ENCODE assay signal across 8 cellular contexts in genomic region chr10:22002531-22003110, GRCh38. TPM values are rescaled to one million over a fixed set of nuclear protein-coding genes. Genes with fewer than 3 reads are reported as not detected.
A peak's percentile ranks its signal among the peaks of the same experiment; 100 is the strongest.
DNase-seq lines count a peak whose midpoint lies in the region; ATAC-seq and TF ChIP-seq lines count a peak whose summit lies in the region.

No MANE protein-coding gene starts in this region.

- no peaks in the 10 kb centered on the region for H3K4me1 ChIP-seq in mesenchymal stem cell (ENCODE audit: control insufficient read depth, insufficient read depth, low read depth, low read length)
- H3K4me1 ChIP-seq in upper lobe of right lung: peaks cover 13% of the 10 kb centered on the region

- no peak overlapping the region for H2BK120ac ChIP-seq in mesenchymal stem cell (ENCODE audit: low read depth, low read length)

- no peak overlapping the region for H2BK12ac ChIP-seq in mesenchymal stem cell (ENCODE audit: low read length in 2 of 2)

- H3K79me1 ChIP-seq in mesenchymal stem cell (replicated peaks; ENCODE audit: low read length, poor library complexity, severe bottlenecking): peaks cover 7% of the 10 kb centered on the region

- peak overlapping the region; percentile 1 to 56 for H3K4ac ChIP-seq in mesenchymal stem cell (ENCODE audit: low read depth in 1 of 2, low read length in 2 of 2)

- peak; percentile 29 for DNase-seq in AG08396 (ENCODE audit: low spot score)
- peak; percentile 47 for DNase-seq in RPMI7951 (ENCODE audit: low read depth)
- DNase-seq in dermis blood vessel endothelial cell: peak; percentile 34
- peak; percentile 81 for DNase-seq in mesenchymal stem cell
- DNase-seq in upper lobe of right lung: no peak
- DNase-seq in cerebellar nuclear complex (lab: John Stamatoyannopoulos, UW): no peak

- intact Hi-C loops in upper lobe of right lung (cut with DNase I): no loop called here

- H2AFZ ChIP-seq in mesenchymal stem cell (ENCODE audit: low read depth, low read length): peak overlapping the region; percentile 86

- H3K18ac ChIP-seq in mesenchymal stem cell (ENCODE audit: low read depth in 1 of 2, low read length in 2 of 2): peak overlapping the region in 1 of 2 experiments; percentile 91

- H2BK5ac ChIP-seq in mesenchymal stem cell (ENCODE audit: low read depth, low read length, poor library complexity, severe bottlenecking): no peak overlapping the region

- H4K91ac ChIP-seq in mesenchymal stem cell (ENCODE audit: low read length): no peak overlapping the region

- no peak overlapping the region for H3K27ac ChIP-seq in mesenchymal stem cell (ENCODE audit: low read length, poor library complexity, severe bottlenecking)
- H3K27ac ChIP-seq in upper lobe of right lung: peak overlapping the region; percentile 96

- peak overlapping the region in 1 of 2 experiments; percentile 86 for H3K14ac ChIP-seq in mesenchymal stem cell (ENCODE audit: low read length in 2 of 2)

- H3K4me2 ChIP-seq in mesenchymal stem cell (ENCODE audit: low read length, poor library complexity, severe bottlenecking): peak overlapping the region; percentile 90

- no peak overlapping the region for H2AK5ac ChIP-seq in mesenchymal stem cell (ENCODE audit: low read length, severe bottlenecking)

- H3K23ac ChIP-seq in mesenchymal stem cell (ENCODE audit: low read length in 2 of 2): peak overlapping the region in 1 of 2 experiments; percentile 92

- no peak for TF ChIP-seq CTCF in upper lobe of right lung (IDR thresholded peaks at IDR 0.05)

- H2BK15ac ChIP-seq in mesenchymal stem cell (ENCODE audit: low read depth, poor library complexity, severe bottlenecking): no peak overlapping the region

- ATAC-seq in GM18511 (IDR thresholded peaks at IDR 0.05; ENCODE audit: unreplicated experiment) (peak; percentile 34), HG02943 (IDR thresholded peaks at IDR 0.05; ENCODE audit: low read depth, unreplicated experiment) (peak; percentile 25), upper lobe of right lung (no peak)

- peak overlapping the region; percentile 88 to 97 for H3K4me3 ChIP-seq in mesenchymal stem cell (ENCODE audit: insufficient read depth in 1 of 2, low read depth in 1 of 2, low read length in 2 of 2)
- H3K4me3 ChIP-seq in upper lobe of right lung: peak overlapping the region; percentile 74

- under 1% methylated on average over 15 of the region's 17 CpGs for WGBS in mesenchymal stem cell

- H3K27me3 ChIP-seq in mesenchymal stem cell (ENCODE audit: control insufficient read depth in 1 of 2, insufficient read depth in 1 of 2, low read length in 2 of 2): no peaks in the 10 kb centered on the region
- H3K27me3 ChIP-seq in upper lobe of right lung: no peaks in the 10 kb centered on the region

- H3K9me3 ChIP-seq in mesenchymal stem cell (ENCODE audit: control insufficient read depth, low read length) (peaks cover 10% of the 10 kb centered on the region), upper lobe of right lung (no peaks in the 10 kb centered on the region)

- H4K8ac ChIP-seq in mesenchymal stem cell (ENCODE audit: low read length): no peak overlapping the region

- peak overlapping the region; percentile 96 for H3K9ac ChIP-seq in mesenchymal stem cell (ENCODE audit: low read length)

- H3K36me3 ChIP-seq in mesenchymal stem cell (ENCODE audit: control insufficient read depth in 1 of 2, insufficient read depth in 2 of 2, low read depth in 1 of 2, low read length in 2 of 2): no peaks in the 10 kb centered on the region
- H3K36me3 ChIP-seq in upper lobe of right lung: no peaks in the 10 kb centered on the region

RNA-seq across cellular contexts. Expression of gene DNAJC1, which starts 0.9 kb away (rescaled TPM):
- 30.5 and 42.0 TPM in 2 replicates for total RNA-seq in RPMI7951 (2014; rRNA removed; shearing (Covaris generic))
- total RNA-seq in dermis blood vessel endothelial cell (36.1 and 41.0 TPM in 2 replicates), upper lobe of right lung (32.7 TPM)
- 75.7 TPM for polyA plus RNA-seq in mesenchymal stem cell (2013, experiment 1 of 2)
- 77.3 TPM for polyA plus RNA-seq in mesenchymal stem cell (2013, experiment 2 of 2)

Comparison
In these comparisons a context has a peak if more than half of its experiments do, and no peak if none do; other contexts are left out.
1. DNase-seq: peak in AG08396 (single experiment), RPMI7951 (single experiment), dermis blood vessel endothelial cell (single experiment) and mesenchymal stem cell (single experiment); none in upper lobe of right lung (single experiment) and cerebellar nuclear complex (0 of 2).